In the genomic region with DNA sequence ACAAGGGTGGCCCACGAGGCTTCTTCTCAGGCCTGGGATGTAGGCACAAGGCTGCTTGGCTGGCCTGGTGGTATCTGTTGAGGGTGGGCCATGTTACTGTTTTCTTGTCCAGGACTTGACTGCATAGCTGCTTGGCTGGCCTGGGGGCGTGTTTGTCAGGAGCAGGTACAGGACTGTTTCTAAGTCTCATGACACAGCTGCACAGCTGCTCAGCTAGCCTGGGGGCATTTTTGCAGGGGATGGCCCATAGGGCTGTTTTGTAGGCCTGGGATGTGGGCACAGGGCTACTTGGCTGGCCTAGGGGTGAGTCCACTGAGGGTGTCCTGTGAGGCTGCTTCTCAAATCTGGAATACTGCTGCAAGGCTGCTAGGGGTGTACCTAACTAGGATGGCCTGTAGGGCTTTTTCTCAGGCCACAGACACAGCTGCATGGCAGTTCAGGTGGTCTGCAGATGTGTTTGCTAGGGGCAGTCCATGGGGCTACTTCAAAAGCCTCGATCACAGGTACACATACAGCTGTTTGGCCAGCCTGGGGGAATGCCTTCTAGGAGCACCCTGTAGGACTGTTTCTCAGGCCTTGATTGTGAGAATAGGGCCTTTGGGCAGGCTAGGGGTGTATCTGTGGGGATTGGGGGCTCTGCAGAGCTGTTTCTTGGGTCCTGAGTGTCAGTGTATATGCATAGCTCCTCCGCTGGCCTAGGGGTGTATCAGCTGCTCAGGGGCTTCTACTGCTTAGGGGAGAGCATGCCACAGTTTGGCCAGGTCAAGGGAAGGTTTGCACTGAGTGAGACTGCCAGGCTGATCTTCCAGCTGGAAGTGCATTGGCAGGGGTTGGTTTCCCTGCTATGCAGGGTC, we compare ENCODE assay signal across 1 cellular context.
TF ChIP-seq lines count a peak whose summit lies in the region.

No MANE protein-coding gene starts in this region.

TF ChIP-seq in K562, 482 proteins besides CTCF, POLR2A, EP300 and RAD21:
- TF ChIP-seq BCL6 (CRISPR knock-in tag; IDR thresholded peaks at IDR 0.05) (no peak), TBP (optimal IDR thresholded peaks at IDR 0.05; ENCODE audit: low read depth, low read length) (no peak), SAP30 (IDR thresholded peaks at IDR 0.05; ENCODE audit: borderline replicate concordance, insufficient read depth, low read depth, low read length, poor library complexity, severe bottlenecking) (no peak)
TF ChIP-seq in K562: peak in this region for 0.
